1 cellular context compared by ENCODE assay signal in genomic region chr9:14346826-14347407, GRCh38.
TF ChIP-seq lines count a peak whose summit lies in the region.

No MANE protein-coding gene starts in this region.

TF ChIP-seq in SK-N-SH, 30 proteins besides CTCF, POLR2A, EP300 and RAD21 (continued from another document):
- TF ChIP-seq PBX3 (IDR thresholded peaks at IDR 0.05) = no peak
TF ChIP-seq in SK-N-SH: peak in this region for 0.
